Comparison of ENCODE assay signal across 8 cellular contexts in genomic region chr1:220272047-220272840, GRCh38. TPM values are rescaled to one million over a fixed set of nuclear protein-coding genes. Genes with fewer than 3 reads are reported as not detected.
DNase-seq lines count a peak whose midpoint lies in the region; ATAC-seq, FAIRE-seq and TF ChIP-seq lines count a peak whose summit lies in the region.

A gene with protein sequence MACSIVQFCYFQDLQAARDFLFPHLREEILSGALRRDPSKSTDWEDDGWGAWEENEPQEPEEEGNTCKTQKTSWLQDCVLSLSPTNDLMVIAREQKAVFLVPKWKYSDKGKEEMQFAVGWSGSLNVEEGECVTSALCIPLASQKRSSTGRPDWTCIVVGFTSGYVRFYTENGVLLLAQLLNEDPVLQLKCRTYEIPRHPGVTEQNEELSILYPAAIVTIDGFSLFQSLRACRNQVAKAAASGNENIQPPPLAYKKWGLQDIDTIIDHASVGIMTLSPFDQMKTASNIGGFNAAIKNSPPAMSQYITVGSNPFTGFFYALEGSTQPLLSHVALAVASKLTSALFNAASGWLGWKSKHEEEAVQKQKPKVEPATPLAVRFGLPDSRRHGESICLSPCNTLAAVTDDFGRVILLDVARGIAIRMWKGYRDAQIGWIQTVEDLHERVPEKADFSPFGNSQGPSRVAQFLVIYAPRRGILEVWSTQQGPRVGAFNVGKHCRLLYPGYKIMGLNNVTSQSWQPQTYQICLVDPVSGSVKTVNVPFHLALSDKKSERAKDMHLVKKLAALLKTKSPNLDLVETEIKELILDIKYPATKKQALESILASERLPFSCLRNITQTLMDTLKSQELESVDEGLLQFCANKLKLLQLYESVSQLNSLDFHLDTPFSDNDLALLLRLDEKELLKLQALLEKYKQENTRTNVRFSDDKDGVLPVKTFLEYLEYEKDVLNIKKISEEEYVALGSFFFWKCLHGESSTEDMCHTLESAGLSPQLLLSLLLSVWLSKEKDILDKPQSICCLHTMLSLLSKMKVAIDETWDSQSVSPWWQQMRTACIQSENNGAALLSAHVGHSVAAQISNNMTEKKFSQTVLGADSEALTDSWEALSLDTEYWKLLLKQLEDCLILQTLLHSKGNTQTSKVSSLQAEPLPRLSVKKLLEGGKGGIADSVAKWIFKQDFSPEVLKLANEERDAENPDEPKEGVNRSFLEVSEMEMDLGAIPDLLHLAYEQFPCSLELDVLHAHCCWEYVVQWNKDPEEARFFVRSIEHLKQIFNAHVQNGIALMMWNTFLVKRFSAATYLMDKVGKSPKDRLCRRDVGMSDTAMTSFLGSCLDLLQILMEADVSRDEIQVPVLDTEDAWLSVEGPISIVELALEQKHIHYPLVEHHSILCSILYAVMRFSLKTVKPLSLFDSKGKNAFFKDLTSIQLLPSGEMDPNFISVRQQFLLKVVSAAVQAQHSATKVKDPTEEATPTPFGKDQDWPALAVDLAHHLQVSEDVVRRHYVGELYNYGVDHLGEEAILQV (N-terminal part only) (minus strand): TSS chr1:220272453. CDS start chr1:220272337, 116 bp downstream.

- peaks cover 26% of the 10 kb centered on the region for H3K4me1 Mint-ChIP-seq in activated T-cell treated with anti-CD3 and anti-CD28 coated beads, Interleukin-2, amount 50 U/mL, for 72 hours (ENCODE audit: low read depth)
- peaks cover 7 to 19% (median 16%) of the 10 kb centered on the region in 7 donors for H3K4me1 Mint-ChIP-seq in naive thymus-derived CD4-positive, alpha-beta T cell
- H3K4me1 Mint-ChIP-seq in stimulated activated naive B cell treated with anti-CD40 and anti-IgM and Interleukin-4, amounts not matched to agents 10 μg/mL and 1 μg/mL and 100 μg/mL, for 72 hours: peaks cover 5 to 11% of the 10 kb centered on the region in 2 donors

- DNase-seq in GM23248 (peak; percentile 95), Karpas-422 (peak; percentile 98), RCC 7860 (ENCODE audit: low spot score) (peak; percentile 88), fibroblast of lung (ENCODE audit: low read depth in 2 of 2) (peak; percentile 89 to 93)
- DNase-seq in activated T-cell treated with anti-CD3 and anti-CD28 coated beads, Interleukin-2, amount 50 U/mL, for 72 hours: peak; percentile 97 to 98
- DNase-seq in naive thymus-derived CD4-positive, alpha-beta T cell: peak; percentile 95 to 98 (median 97)
- peak; percentile 98 for DNase-seq in stimulated activated naive B cell treated with anti-CD40 and anti-IgM and Interleukin-4, amounts not matched to agents 10 μg/mL and 1 μg/mL and 100 μg/mL, for 72 hours

- H3K4me1 ChIP-seq in DOHH2 (ENCODE audit: control insufficient read depth, low read length): peaks cover 24% of the 10 kb centered on the region
- H3K4me1 ChIP-seq in GM23248 (ENCODE audit: insufficient read depth): peaks cover 30% of the 10 kb centered on the region
- H3K4me1 ChIP-seq in Karpas-422 (ENCODE audit: low read length): peaks cover 28% of the 10 kb centered on the region
- H3K4me1 ChIP-seq in fibroblast of lung (ENCODE audit: control insufficient read depth, extremely low read depth, insufficient read depth, low read length): peaks cover 9% of the 10 kb centered on the region
- peaks cover 21 to 24% of the 10 kb centered on the region in 2 donors for H3K4me1 ChIP-seq in naive thymus-derived CD4-positive, alpha-beta T cell (ENCODE audit: control insufficient read depth in 2 of 2, insufficient read depth in 2 of 2, low read length in 2 of 2)

- intact Hi-C loops in naive thymus-derived CD4-positive, alpha-beta T cell (cut with micrococcal nuclease): loop anchor here (1.0 to 5.0 kb wide), 10 partner anchors 13 to 1987 kb away; partner anchors contain the start of genes BPNT1 (in 2 of the 2), EPRS1 (in 2 of the 2), IARS2 (in 2 of the 2) and C1orf115 (in 1 of the 2)

- no peaks in the 10 kb centered on the region for H3K9me3 Mint-ChIP-seq in activated T-cell treated with anti-CD3 and anti-CD28 coated beads, Interleukin-2, amount 50 U/mL, for 72 hours
- no peaks in the 10 kb centered on the region for H3K9me3 Mint-ChIP-seq in naive thymus-derived CD4-positive, alpha-beta T cell
- H3K9me3 Mint-ChIP-seq in stimulated activated naive B cell treated with anti-CD40 and anti-IgM and Interleukin-4, amounts not matched to agents 10 μg/mL and 1 μg/mL and 100 μg/mL, for 72 hours: no peaks in the 10 kb centered on the region

- H3K27me3 ChIP-seq in DOHH2 (ENCODE audit: control insufficient read depth, low read length) (no peaks in the 10 kb centered on the region), GM23248 (replicated peaks; ENCODE audit: insufficient read depth) (no peaks in the 10 kb centered on the region), Karpas-422 (ENCODE audit: low read length) (no peaks in the 10 kb centered on the region), fibroblast of lung (ENCODE audit: control insufficient read depth, insufficient read depth, low read length) (no peaks in the 10 kb centered on the region)
- H3K27me3 ChIP-seq in naive thymus-derived CD4-positive, alpha-beta T cell (ENCODE audit: control insufficient read depth in 2 of 2, insufficient read depth in 2 of 2, low read length in 2 of 2): no peaks in the 10 kb centered on the region

- no peaks in the 10 kb centered on the region for H3F3A ChIP-seq in DOHH2 (ENCODE audit: control insufficient read depth, insufficient read depth)
- 0 out of 2 replicates have a peak, but pooled peaks cover 5% of the 10 kb centered on the region for H3F3A ChIP-seq in GM23248 (ENCODE audit: insufficient read depth)

- H3K4me2 ChIP-seq in DOHH2 (ENCODE audit: low read length): peak within 1 kb of the TSS; percentile 93
- H3K4me2 ChIP-seq in GM23248 (ENCODE audit: unreplicated experiment): peak within 1 kb of the TSS; percentile 99
- peak within 1 kb of the TSS; percentile 94 for H3K4me2 ChIP-seq in Karpas-422 (ENCODE audit: low read depth, low read length, poor library complexity, severe bottlenecking)
- H3K4me2 ChIP-seq in fibroblast of lung (ENCODE audit: extremely low read depth, insufficient read depth, low read length): peak within 1 kb of the TSS; percentile 97

- no peak for FAIRE-seq in RCC 7860 (lab: Jason Lieb, UNC)

- ATAC-seq in activated T-cell treated with anti-CD3 and anti-CD28 coated beads, Interleukin-2, amount 50 U/mL, for 72 hours (replicated peaks in 1 of 2): peak; percentile 95 to 96
- ATAC-seq in naive thymus-derived CD4-positive, alpha-beta T cell: peak; percentile 96
- peak; percentile 96 to 97 for ATAC-seq in stimulated activated naive B cell treated with anti-CD40 and anti-IgM and Interleukin-4, amounts not matched to agents 10 μg/mL and 1 μg/mL and 100 μg/mL, for 72 hours (replicated peaks)

- CTCF ChIA-PET in naive thymus-derived CD4-positive, alpha-beta T cell (lab: Charles Lee): interaction anchor here (1.1 kb wide), 1 partner anchor 53 kb away, joined by 3 read pairs; no protein-coding TSS in a partner anchor

- H3K36me3 Mint-ChIP-seq in activated T-cell treated with anti-CD3 and anti-CD28 coated beads, Interleukin-2, amount 50 U/mL, for 72 hours (ENCODE audit: insufficient read depth in 2 of 2): peaks cover 12 to 13% of the 10 kb centered on the region in 2 donors
- peaks cover 11 to 20% (median 17%) of the 10 kb centered on the region in 5 donors for H3K36me3 Mint-ChIP-seq in naive thymus-derived CD4-positive, alpha-beta T cell
- H3K36me3 Mint-ChIP-seq in stimulated activated naive B cell treated with anti-CD40 and anti-IgM and Interleukin-4, amounts not matched to agents 10 μg/mL and 1 μg/mL and 100 μg/mL, for 72 hours: peaks cover 12 to 15% of the 10 kb centered on the region in 2 donors

- POLR2A ChIA-PET in naive thymus-derived CD4-positive, alpha-beta T cell (lab: Charles Lee): interaction anchor here (0.6 kb wide), 2 partner anchors 182 to 1440 kb away, joined by 3 read pairs; partner anchors contain the start of gene BPNT1

- H3K9me3 ChIP-seq in DOHH2 (ENCODE audit: control insufficient read depth, insufficient read depth, low read length): no peaks in the 10 kb centered on the region
- no peaks in the 10 kb centered on the region for H3K9me3 ChIP-seq in GM23248 (ENCODE audit: low read depth)
- H3K9me3 ChIP-seq in Karpas-422 (ENCODE audit: low read length): no peaks in the 10 kb centered on the region; the same call in 1 of the 2 replicates
- no peaks in the 10 kb centered on the region for H3K9me3 ChIP-seq in fibroblast of lung (ENCODE audit: control insufficient read depth, insufficient read depth, low read depth, low read length)
- H3K9me3 ChIP-seq in naive thymus-derived CD4-positive, alpha-beta T cell (ENCODE audit: control insufficient read depth in 2 of 3, low read length in 3 of 3): no peaks in the 10 kb centered on the region

- no peak for TF ChIP-seq CTCF in DOHH2 (IDR thresholded peaks at IDR 0.05; ENCODE audit: low read depth, low read length, poor library complexity, severe bottlenecking)
- TF ChIP-seq CTCF in fibroblast of lung (conservative IDR thresholded peaks at IDR 0.05 in 1 of 2, IDR thresholded peaks at IDR 0.05 in 1 of 2; ENCODE audit: low read depth in 1 of 2, low read length in 2 of 2): no peak

- no peaks in the 10 kb centered on the region for H3K9me2 ChIP-seq in DOHH2 (replicated peaks; ENCODE audit: control insufficient read depth, low read length)
- no peaks in the 10 kb centered on the region for H3K9me2 ChIP-seq in GM23248 (ENCODE audit: insufficient read depth)
- no peaks in the 10 kb centered on the region for H3K9me2 ChIP-seq in Karpas-422 (replicated peaks; ENCODE audit: insufficient read depth, low read length)

- peak within 1 kb of the TSS; percentile 97 for H3K9ac ChIP-seq in GM23248
- H3K9ac ChIP-seq in Karpas-422 (ENCODE audit: low read length): peak within 1 kb of the TSS; percentile 97
- H3K9ac ChIP-seq in fibroblast of lung (ENCODE audit: insufficient read depth, low read length): peak within 1 kb of the TSS; percentile 80

- 0 to 1% methylated on average over 33 to 44 of the region's 49 CpGs for WGBS in GM23248 (ENCODE audit: low coverage in 1 of 2, low lambda C conversion rate in 2 of 2, missing lambda C conversion rate in 2 of 2), 2 experiments

- no peak within 1 kb of the TSS for H3K27ac Mint-ChIP-seq in activated T-cell treated with anti-CD3 and anti-CD28 coated beads, Interleukin-2, amount 50 U/mL, for 72 hours
- no peak within 1 kb of the TSS for H3K27ac Mint-ChIP-seq in naive thymus-derived CD4-positive, alpha-beta T cell
- no peak within 1 kb of the TSS for H3K27ac Mint-ChIP-seq in stimulated activated naive B cell treated with anti-CD40 and anti-IgM and Interleukin-4, amounts not matched to agents 10 μg/mL and 1 μg/mL and 100 μg/mL, for 72 hours

- H3K4me3 Mint-ChIP-seq in activated T-cell treated with anti-CD3 and anti-CD28 coated beads, Interleukin-2, amount 50 U/mL, for 72 hours: no peak within 1 kb of the TSS
- H3K4me3 Mint-ChIP-seq in naive thymus-derived CD4-positive, alpha-beta T cell: no peak within 1 kb of the TSS
- no peak within 1 kb of the TSS for H3K4me3 Mint-ChIP-seq in stimulated activated naive B cell treated with anti-CD40 and anti-IgM and Interleukin-4, amounts not matched to agents 10 μg/mL and 1 μg/mL and 100 μg/mL, for 72 hours

- H3K4me3 ChIP-seq in DOHH2 (ENCODE audit: low read length) (peak within 1 kb of the TSS; percentile 87), GM23248 (peak within 1 kb of the TSS; percentile 89), Karpas-422 (ENCODE audit: low read length) (peak within 1 kb of the TSS; percentile 94), fibroblast of lung (replicated peaks in 1 of 4; ENCODE audit: control extremely low read depth in 1 of 4, insufficient read depth in 1 of 4, low read depth in 3 of 4, low read length in 4 of 4) (peak within 1 kb of the TSS; percentile 55 to 96 (median 88))
- H3K4me3 ChIP-seq in naive thymus-derived CD4-positive, alpha-beta T cell (ENCODE audit: low read length): peak within 1 kb of the TSS; percentile 95

- peaks cover 45% of the 10 kb centered on the region for H3K36me3 ChIP-seq in DOHH2 (ENCODE audit: control insufficient read depth, low read length)
- H3K36me3 ChIP-seq in GM23248 (ENCODE audit: low read depth): peaks cover 8% of the 10 kb centered on the region; the same call in 1 of the 2 replicates
- H3K36me3 ChIP-seq in Karpas-422 (ENCODE audit: insufficient read depth, low read length): peaks cover 37% of the 10 kb centered on the region
- H3K36me3 ChIP-seq in fibroblast of lung (ENCODE audit: control insufficient read depth, insufficient read depth, low read length): no peaks in the 10 kb centered on the region
- H3K36me3 ChIP-seq in naive thymus-derived CD4-positive, alpha-beta T cell (ENCODE audit: control insufficient read depth in 2 of 3, insufficient read depth in 3 of 3, low read length in 3 of 3): peaks cover 0 to 11% (median 4%) of the 10 kb centered on the region in 3 experiments

- H3K27me3 Mint-ChIP-seq in activated T-cell treated with anti-CD3 and anti-CD28 coated beads, Interleukin-2, amount 50 U/mL, for 72 hours (ENCODE audit: low read depth): peaks cover 13% of the 10 kb centered on the region
- peaks cover 0 to 16% (median 3%) of the 10 kb centered on the region in 5 donors for H3K27me3 Mint-ChIP-seq in naive thymus-derived CD4-positive, alpha-beta T cell
- peaks cover 14 to 21% of the 10 kb centered on the region in 2 donors for H3K27me3 Mint-ChIP-seq in stimulated activated naive B cell treated with anti-CD40 and anti-IgM and Interleukin-4, amounts not matched to agents 10 μg/mL and 1 μg/mL and 100 μg/mL, for 72 hours

- H3K27ac ChIP-seq in DOHH2 (ENCODE audit: low read depth, low read length) (peak within 1 kb of the TSS; percentile 61), GM23248 (peak within 1 kb of the TSS; percentile 91), Karpas-422 (ENCODE audit: low read length) (peak within 1 kb of the TSS; percentile 70), fibroblast of lung (ENCODE audit: insufficient read depth, low read length) (peak within 1 kb of the TSS; percentile 97)
- H3K27ac ChIP-seq in naive thymus-derived CD4-positive, alpha-beta T cell (ENCODE audit: low read depth, low read length): peak within 1 kb of the TSS; percentile 98

- H4K20me1 ChIP-seq in DOHH2 (ENCODE audit: control insufficient read depth, insufficient read depth, low read depth, low read length) (no peaks in the 10 kb centered on the region), GM23248 (ENCODE audit: insufficient read depth) (no peaks in the 10 kb centered on the region; the same call in 1 of the 2 replicates), Karpas-422 (ENCODE audit: insufficient read depth, low read depth, low read length) (no peaks in the 10 kb centered on the region), fibroblast of lung (ENCODE audit: control insufficient read depth, extremely low read depth, insufficient read depth, low read length) (no peaks in the 10 kb centered on the region)

- H2AFZ ChIP-seq in GM23248 (peak within 1 kb of the TSS; percentile 100), Karpas-422 (ENCODE audit: low read length) (peak within 1 kb of the TSS; percentile 86), fibroblast of lung (ENCODE audit: low read length) (peak within 1 kb of the TSS; percentile 96)

- peaks cover 49% of the 10 kb centered on the region for H3K79me2 ChIP-seq in DOHH2 (ENCODE audit: control insufficient read depth, low read length)
- peaks cover 49% of the 10 kb centered on the region for H3K79me2 ChIP-seq in GM23248 (ENCODE audit: insufficient read depth)
- peaks cover 50% of the 10 kb centered on the region for H3K79me2 ChIP-seq in Karpas-422 (ENCODE audit: low read length)
- H3K79me2 ChIP-seq in fibroblast of lung (ENCODE audit: control insufficient read depth, insufficient read depth, low read length): peaks cover 46% of the 10 kb centered on the region

- in situ Hi-C loops in GM23248 (cut with MboI): no loop called here

RNA-seq across cellular contexts. Expression of the gene that starts here (rescaled TPM):
- 22.6 and 24.4 TPM in 2 replicates for total RNA-seq in GM23248 (2014; rRNA removed; shearing (Covaris generic))
- 14.5 and 15.8 TPM in 2 replicates for polyA plus RNA-seq in GM23248 (2016; fragmentation: Nextera tagmentation; extraction: Ambion mirVana)
- total RNA-seq in Karpas-422 (2014; rRNA removed; shearing (Covaris generic); ENCODE audit: low replicate concordance): 33.5 and 64.6 TPM in 2 replicates
- 10 to 100 TPM; 62.9 to 66.0 TPM for total RNA-seq in activated T-cell treated with anti-CD3 and anti-CD28 coated beads, Interleukin-2, amount 50 U/mL, for 72 hours
- total RNA-seq in fibroblast of lung: 36.5 and 43.8 TPM in 2 replicates
- 23.0 and 31.0 TPM in 2 replicates for polyA plus RNA-seq in fibroblast of lung
- polyA plus RNA-seq in fibroblast of lung (2012): 17.0 and 25.8 TPM in 2 replicates
- polyA minus RNA-seq in fibroblast of lung (ENCODE audit: low replicate concordance): 14.3 and 40.7 TPM in 2 replicates
- 10 to 100 TPM; 36.8 to 53.0 (median 46.4) TPM for total RNA-seq in naive thymus-derived CD4-positive, alpha-beta T cell
- 10 to 100 TPM; 13.9 to 14.7 TPM for polyA plus RNA-seq in naive thymus-derived CD4-positive, alpha-beta T cell

Comparison
In these comparisons a context has a peak if more than half of its experiments do, and no peak if none do; other contexts are left out.
1. Peak in every context shown above with its lines: DNase-seq, ATAC-seq, H3K4me3 ChIP-seq and H3K27ac ChIP-seq.